ENCODE assay signal across 16 cellular contexts in genomic region chr18:74411475-74411874, GRCh38. TPM values are rescaled to one million over a fixed set of nuclear protein-coding genes. Genes with fewer than 3 reads are reported as not detected.
"Had no signal": no experiment of that assay in that cellular context is flagged by ENCODE, and none has a peak within 500 bp of the region (broad histone marks: within the 10 kb centered on the region; RNA-seq: fewer than 3 reads in every experiment).

No MANE protein-coding gene starts in this region.

- H3K36me3 Mint-ChIP-seq: activated CD4-positive, alpha-beta memory T cell treated with anti-CD3 and anti-CD28 coated beads for 36 hours; mesothelial cell of epicardium had no signal

- H3K36me3 ChIP-seq: adrenal gland, gastroesophageal sphincter, heart right ventricle, lower lobe of right lung, neutrophil, transverse colon had no signal

- H3K9me3 ChIP-seq: adrenal gland, gastroesophageal sphincter, heart right ventricle, lower lobe of right lung, neutrophil, transverse colon had no signal

- H3K4me3 ChIP-seq: adrenal gland, gastroesophageal sphincter, heart right ventricle, lower lobe of right lung, skin epidermis, transverse colon had no signal

- H3K4me1 ChIP-seq: adrenal gland, gastroesophageal sphincter, lower lobe of right lung, transverse colon had no signal

- ATAC-seq: activated CD8-positive, alpha-beta memory T cell treated with anti-CD3 and anti-CD28 coated beads, Interleukin-2, amount 10 ng/mL, durations not matched to agents 7 days and 5 days; activated T-cell treated with anti-CD3 and anti-CD28 coated beads, Interleukin-2, amount 50 U/mL, for 4 hours; gastroesophageal sphincter; heart right ventricle; left colon; lower lobe of right lung had no signal

- H3K9me3 Mint-ChIP-seq: activated B cell treated with CpG ODN at 0.5 μM for 24 hours; activated CD4-positive, alpha-beta memory T cell treated with anti-CD3 and anti-CD28 coated beads for 36 hours; activated T-cell treated with anti-CD3 and anti-CD28 coated beads, Interleukin-2, amount 50 U/mL, for 4 hours; mesothelial cell of epicardium had no signal

- H3K27me3 ChIP-seq: neutrophil had no signal

- H3K27ac ChIP-seq: adrenal gland, gastroesophageal sphincter, heart right ventricle, lower lobe of right lung, neutrophil, skin epidermis, transverse colon had no signal

- DNase-seq: activated B cell treated with CpG ODN at 0.5 μM for 24 hours; activated CD4-positive, alpha-beta memory T cell treated with anti-CD3 and anti-CD28 coated beads for 36 hours; activated CD8-positive, alpha-beta memory T cell treated with anti-CD3 and anti-CD28 coated beads, Interleukin-2, amount 10 ng/mL, durations not matched to agents 7 days and 5 days; activated T-cell treated with anti-CD3 and anti-CD28 coated beads, Interleukin-2, amount 50 U/mL, for 4 hours; heart right ventricle; left colon; lower lobe of right lung; stimulated activated CD4-positive, alpha-beta T cell treated with anti-CD3 and anti-CD28 coated beads, Interleukin-15, amount 100 ng/mL, for 24 hours; stimulated activated CD4-positive, alpha-beta T cell treated with anti-CD3 and anti-CD28 coated beads, Interleukin-4, amount 100 ng/mL, for 24 hours; transverse colon had no signal

- H3K27ac Mint-ChIP-seq: activated B cell treated with CpG ODN at 0.5 μM for 24 hours; activated CD4-positive, alpha-beta memory T cell treated with anti-CD3 and anti-CD28 coated beads for 36 hours; activated CD8-positive, alpha-beta memory T cell treated with anti-CD3 and anti-CD28 coated beads, Interleukin-2, amount 10 ng/mL, durations not matched to agents 7 days and 5 days; mesothelial cell of epicardium had no signal

- H3K4me3 Mint-ChIP-seq: activated B cell treated with CpG ODN at 0.5 μM for 24 hours; activated CD4-positive, alpha-beta memory T cell treated with anti-CD3 and anti-CD28 coated beads for 36 hours; activated CD8-positive, alpha-beta memory T cell treated with anti-CD3 and anti-CD28 coated beads, Interleukin-2, amount 10 ng/mL, durations not matched to agents 7 days and 5 days; activated T-cell treated with anti-CD3 and anti-CD28 coated beads, Interleukin-2, amount 50 U/mL, for 4 hours; mesothelial cell of epicardium had no signal

RNA-seq across cellular contexts. Expression of gene DIPK1C, which starts 45.6 kb away (rescaled TPM):
- total RNA-seq: activated B cell treated with CpG ODN at 0.5 μM for 24 hours; activated CD4-positive, alpha-beta memory T cell treated with anti-CD3 and anti-CD28 coated beads for 36 hours; activated CD8-positive, alpha-beta memory T cell treated with anti-CD3 and anti-CD28 coated beads, Interleukin-2, amount 10 ng/mL, durations not matched to agents 7 days and 5 days; activated T-cell treated with anti-CD3 and anti-CD28 coated beads, Interleukin-2, amount 50 U/mL, for 4 hours; lower lobe of right lung; mesothelial cell of epicardium; myocyte had no signal
